In the genomic region with DNA sequence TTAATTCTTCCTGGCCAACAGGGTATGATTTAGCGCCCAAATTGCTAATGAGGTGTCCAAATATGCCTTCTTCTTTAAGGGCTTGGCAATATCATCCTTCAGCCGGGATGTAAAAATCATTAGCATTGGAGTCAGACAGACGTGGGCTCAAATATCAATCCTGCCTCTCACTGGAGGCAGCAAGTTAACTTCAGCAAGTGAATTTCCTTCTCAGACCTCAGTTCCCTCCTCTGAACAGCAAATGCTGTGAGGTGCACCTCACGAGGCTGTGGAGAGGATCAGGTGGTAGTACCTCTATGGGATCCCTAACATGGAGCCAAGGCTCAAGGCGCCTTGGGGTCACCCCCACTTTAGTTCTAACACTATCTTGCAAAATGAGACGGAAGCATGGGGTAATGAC, we compare ENCODE assay signal across 17 cellular contexts.
"Had no signal": no experiment of that assay in that cellular context is flagged by ENCODE, and none has a peak within 500 bp of the region (broad histone marks: within the 10 kb centered on the region; RNA-seq: fewer than 3 reads in every experiment).

No MANE protein-coding gene starts in this region.

- DNase-seq: activated CD4-positive, CD25-positive, alpha-beta regulatory T cell treated with anti-CD3 and anti-CD28 coated beads, Interleukin-2, amount 50 U/mL, for 72 hours; activated T-cell treated with anti-CD3 and anti-CD28 coated beads for 4 hours; caudate nucleus; effector CD8-positive, alpha-beta T cell; kidney glomerular epithelial cell; right cardiac atrium; SIG-M5; SW 1271 had no signal

- H3K36me3 ChIP-seq: gastroesophageal sphincter had no signal

- H3K27me3 ChIP-seq: gastroesophageal sphincter, hepatocyte had no signal

- H3K9me3 ChIP-seq: gastroesophageal sphincter had no signal

- H3K4me3 ChIP-seq: coronary artery, gastroesophageal sphincter, hepatocyte had no signal

- H3K27me3 Mint-ChIP-seq: activated T-helper 17 cell treated with anti-CD3 and anti-CD28 coated beads, Interleukin-2, amount 50 U/mL, for 72 hours; type B pancreatic cell had no signal

- ATAC-seq: activated naive CD4-positive, alpha-beta T cell treated with anti-CD3 and anti-CD28 coated beads, Interleukin-2, amount 50 U/mL, for 72 hours; activated T-helper 17 cell treated with anti-CD3 and anti-CD28 coated beads, Interleukin-2, amount 50 U/mL, for 72 hours; gastroesophageal sphincter; stimulated activated effector memory CD8-positive, alpha-beta T cell treated with anti-CD3 and anti-CD28 coated beads, Interleukin-12 subunit alpha, Interleukin-12 subunit beta, amount 100 ng/mL, for 72 hours had no signal

- H3K27ac Mint-ChIP-seq: activated naive CD4-positive, alpha-beta T cell treated with anti-CD3 and anti-CD28 coated beads, Interleukin-2, amount 50 U/mL, for 72 hours; T-helper 2 cell treated with Interferon-gamma antibody and Interleukin-4, amounts not matched to agents 5 μg/mL and 100 μg/mL, for 36 hours; type B pancreatic cell had no signal

- H3K9me3 Mint-ChIP-seq: activated naive CD4-positive, alpha-beta T cell treated with anti-CD3 and anti-CD28 coated beads, Interleukin-2, amount 50 U/mL, for 72 hours; stimulated activated effector memory CD8-positive, alpha-beta T cell treated with anti-CD3 and anti-CD28 coated beads, Interleukin-12 subunit alpha, Interleukin-12 subunit beta, amount 100 ng/mL, for 72 hours; T-helper 2 cell treated with Interferon-gamma antibody and Interleukin-4, amounts not matched to agents 5 μg/mL and 100 μg/mL, for 36 hours; type B pancreatic cell had no signal

- H3K4me3 Mint-ChIP-seq: activated T-helper 17 cell treated with anti-CD3 and anti-CD28 coated beads, Interleukin-2, amount 50 U/mL, for 72 hours; stimulated activated effector memory CD8-positive, alpha-beta T cell treated with anti-CD3 and anti-CD28 coated beads, Interleukin-12 subunit alpha, Interleukin-12 subunit beta, amount 100 ng/mL, for 72 hours; T-helper 2 cell treated with Interferon-gamma antibody and Interleukin-4, amounts not matched to agents 5 μg/mL and 100 μg/mL, for 36 hours; type B pancreatic cell had no signal

- H3K27ac ChIP-seq: epithelial cell of prostate had no signal
